ENCODE assay signal across 22 cellular contexts in the genomic region with DNA sequence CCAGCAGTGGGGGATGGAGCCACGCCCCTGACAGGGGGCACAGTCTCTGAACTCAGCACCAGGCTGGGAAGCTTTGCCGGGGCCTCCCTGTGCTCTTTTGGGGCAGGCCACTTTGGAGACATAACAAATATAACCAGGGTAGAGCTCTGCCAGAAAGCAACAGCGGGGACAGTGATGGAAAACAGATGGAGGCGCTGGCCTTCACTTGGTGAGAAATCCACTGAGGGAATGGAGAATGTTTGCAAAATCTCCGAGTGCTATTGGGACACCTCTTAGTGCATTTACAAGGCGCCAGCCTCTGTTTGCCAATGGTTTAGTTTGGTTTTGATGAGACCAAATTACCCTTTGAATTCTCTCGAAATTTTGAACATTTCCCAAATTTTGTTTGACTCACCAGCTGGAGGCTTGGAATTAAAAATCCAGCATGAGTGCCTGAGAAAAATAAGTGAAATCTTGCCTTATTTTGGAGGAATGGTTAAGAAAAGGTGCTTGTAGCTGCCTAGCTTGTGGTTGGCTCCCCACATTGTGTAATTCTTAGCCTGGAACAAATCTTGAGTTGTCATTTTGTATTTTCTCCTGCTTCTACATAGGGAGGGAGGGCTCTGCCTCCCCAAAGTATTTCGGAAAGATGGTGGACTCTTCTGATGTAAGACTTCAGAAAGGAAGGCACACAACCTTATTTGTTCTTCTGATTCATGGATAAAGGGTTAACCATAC.
A peak's percentile ranks its signal among the peaks of the same experiment; 100 is the strongest.
DNase-seq lines count a peak whose midpoint lies in the region; ATAC-seq and TF ChIP-seq lines count a peak whose summit lies in the region.
"Had no signal": no experiment of that assay in that cellular context is flagged by ENCODE, and none has a peak within 500 bp of the region (broad histone marks: within the 10 kb centered on the region; RNA-seq: fewer than 3 reads in every experiment).

No MANE protein-coding gene starts in this region.

- no peak overlapping the region for H3K4me3 ChIP-seq in psoas muscle
- no peak overlapping the region for H3K4me3 ChIP-seq in CD8-positive, alpha-beta memory T cell (ENCODE audit: low read length)
- H3K4me3 ChIP-seq: Peyer's patch, skin epidermis, testis had no signal

- H3K9me3 Mint-ChIP-seq in CD8-positive, alpha-beta memory T cell: peaks cover 0 to 10% (median 3%) of the 10 kb centered on the region in 5 donors
- peaks cover 13% of the 10 kb centered on the region for H3K9me3 Mint-ChIP-seq in nephron progenitor cell

- TF ChIP-seq CTCF in psoas muscle (IDR thresholded peaks at IDR 0.05) (no peak), nephron progenitor cell (IDR thresholded peaks at IDR 0.05) (no peak)

- no peaks in the 10 kb centered on the region for H3K9me3 ChIP-seq in psoas muscle
- H3K9me3 ChIP-seq in CD8-positive, alpha-beta memory T cell (ENCODE audit: low read length): no peaks in the 10 kb centered on the region
- H3K9me3 ChIP-seq: Peyer's patch, SK-N-SH, testis had no signal

- intact Hi-C loops in Right ventricle myocardium inferior (cut with DNase I): no loop called here
- intact Hi-C loops in cardiac septum (cut with DNase I): no loop called here
- intact Hi-C loops in left cardiac atrium (cut with DNase I): loop anchor here in 1 of 2 donors (10.0 kb wide), 1 partner anchor 87 kb away; no protein-coding TSS in a partner anchor
- intact Hi-C loops in psoas muscle (cut with DNase I): no loop called here

- no peaks in the 10 kb centered on the region for H3K27me3 ChIP-seq in psoas muscle (ENCODE audit: insufficient read depth in 3 of 3, low read length in 2 of 3)
- no peaks in the 10 kb centered on the region for H3K27me3 ChIP-seq in CD8-positive, alpha-beta memory T cell (ENCODE audit: insufficient read depth, low read length, poor library complexity, severe bottlenecking)
- H3K27me3 ChIP-seq: Peyer's patch, testis had no signal

- no peaks in the 10 kb centered on the region for H3K4me1 ChIP-seq in psoas muscle
- no peaks in the 10 kb centered on the region for H3K4me1 ChIP-seq in CD8-positive, alpha-beta memory T cell (ENCODE audit: insufficient read depth, low read length)
- H3K4me1 ChIP-seq: Peyer's patch, testis had no signal

- DNase-seq in Right ventricle myocardium inferior (ENCODE audit: missing footprints) (peak; percentile 72), cardiac septum (ENCODE audit: low spot score) (no peak), left cardiac atrium (peak; percentile 69), psoas muscle (peak; percentile 68 to 73), nephron progenitor cell (no peak)
- no peak for DNase-seq in CD8-positive, alpha-beta memory T cell
- DNase-seq: activated effector memory CD4-positive, alpha-beta T cell treated with anti-CD3 and anti-CD28 coated beads, Interleukin-2, amount 50 U/mL, for 16 hours; cortex of kidney; glutamatergic neuron; HCEC 1CT; midbrain; NCI-H1105 treated with DMSO at 0.1 percent for 48 hours; SK-N-SH; stimulated activated CD4-positive, alpha-beta T cell treated with anti-CD3 and anti-CD28 coated beads, Interleukin-4, amount 100 ng/mL, for 4 hours; stimulated activated CD8-positive, alpha-beta memory T cell treated with anti-CD3 and anti-CD28 coated beads, Interleukin-4, amount 100 ng/mL, for 48 hours; testis had no signal

- no peaks in the 10 kb centered on the region for H3K27me3 Mint-ChIP-seq in CD8-positive, alpha-beta memory T cell
- no peaks in the 10 kb centered on the region for H3K27me3 Mint-ChIP-seq in nephron progenitor cell (ENCODE audit: low read depth, poor library complexity)

- POLR2A ChIA-PET in CD8-positive, alpha-beta memory T cell (lab: Charles Lee): no interaction called here

- H3K4me1 Mint-ChIP-seq in CD8-positive, alpha-beta memory T cell: no peaks in the 10 kb centered on the region
- H3K4me1 Mint-ChIP-seq in nephron progenitor cell: peaks cover 12% of the 10 kb centered on the region

- no peak overlapping the region for H3K27ac ChIP-seq in psoas muscle
- H3K27ac ChIP-seq in CD8-positive, alpha-beta memory T cell (ENCODE audit: low read depth, low read length): no peak overlapping the region
- H3K27ac ChIP-seq: 22Rv1, C4-2B, Peyer's patch, testis had no signal

- no peaks in the 10 kb centered on the region for H3K36me3 ChIP-seq in psoas muscle (ENCODE audit: insufficient read depth in 1 of 2, low read depth in 1 of 2)
- no peaks in the 10 kb centered on the region for H3K36me3 ChIP-seq in CD8-positive, alpha-beta memory T cell (ENCODE audit: insufficient read depth, low read length)
- H3K36me3 ChIP-seq: Peyer's patch had no signal

- CTCF ChIA-PET in CD8-positive, alpha-beta memory T cell (lab: Charles Lee): no interaction called here

- WGBS in psoas muscle, 3 donors: 78 to 84% (median 83%) methylated on average over 8 of the region's 8 CpGs

- ATAC-seq in Right ventricle myocardium inferior: peak; percentile 93
- peak; percentile 75 to 94 for ATAC-seq in left cardiac atrium
- peak; percentile 28 to 80 (median 50) for ATAC-seq in psoas muscle
- no peak for ATAC-seq in GM21737 (IDR thresholded peaks at IDR 0.05; ENCODE audit: unreplicated experiment)
- ATAC-seq in HG02884 (IDR thresholded peaks at IDR 0.05; ENCODE audit: unreplicated experiment): no peak

- no peak overlapping the region for H3K27ac Mint-ChIP-seq in CD8-positive, alpha-beta memory T cell
- H3K27ac Mint-ChIP-seq in nephron progenitor cell: no peak overlapping the region

- no peak overlapping the region for H3K4me3 Mint-ChIP-seq in CD8-positive, alpha-beta memory T cell
- H3K4me3 Mint-ChIP-seq in nephron progenitor cell: no peak overlapping the region

- no peaks in the 10 kb centered on the region for H3K36me3 Mint-ChIP-seq in CD8-positive, alpha-beta memory T cell
- no peaks in the 10 kb centered on the region for H3K36me3 Mint-ChIP-seq in nephron progenitor cell (ENCODE audit: low read depth)

Comparison
In these comparisons a context has a peak if more than half of its experiments do, and no peak if none do; other contexts are left out.
1. DNase-seq: peak in Right ventricle myocardium inferior (single experiment), left cardiac atrium (single experiment) and psoas muscle (2 of 2); none in cardiac septum (single experiment), CD8-positive, alpha-beta memory T cell (0 of 5) and nephron progenitor cell (single experiment).
2. ATAC-seq: peak in Right ventricle myocardium inferior (single experiment), left cardiac atrium (2 of 2) and psoas muscle (4 of 4); none in GM21737 (single experiment) and HG02884 (single experiment).